ENCODE assay signal across 2 cellular contexts in genomic region chr22:46250783-46251125, GRCh38.
A peak's percentile ranks its signal among the peaks of the same experiment; 100 is the strongest.
TF ChIP-seq lines count a peak whose summit lies in the region.

No MANE protein-coding gene starts in this region.

TF ChIP-seq in K562, 482 proteins besides CTCF, POLR2A, EP300 and RAD21 (continues in another document):
- TF ChIP-seq RBBP5 (IDR thresholded peaks at IDR 0.05; ENCODE audit: borderline replicate concordance, insufficient read depth, low read length, poor library complexity, severe bottlenecking) (peak; percentile 3), HDAC1 (IDR thresholded peaks at IDR 0.05) (peak in 1 of 2 experiments; percentile 11; a peak in 1 of 4 replicates), ZFX (CRISPR knock-in tag; IDR thresholded peaks at IDR 0.05) (peak; percentile 6; the same call in 1 of the 2 replicates), MEF2D (tag; conservative IDR thresholded peaks at IDR 0.05; ENCODE audit: low read depth) (no peak), TFAP4 (CRISPR knock-in tag; IDR thresholded peaks at IDR 0.05; ENCODE audit: borderline replicate concordance) (0 out of 2 replicates have a peak, but pooled peaks have one; percentile 10), MYBL2 (IDR thresholded peaks at IDR 0.05; ENCODE audit: low read depth) (no peak), MYBL2 (CRISPR knock-in tag; IDR thresholded peaks at IDR 0.05; ENCODE audit: borderline replicate concordance) (no peak), MGA (IDR thresholded peaks at IDR 0.05) (0 out of 2 replicates have a peak, but pooled peaks have one; percentile 12), NR3C1 (CRISPR knock-in tag; IDR thresholded peaks at IDR 0.05) (peak; percentile 31; the same call in 1 of the 2 replicates)

TF ChIP-seq in HepG2, 621 proteins besides CTCF, POLR2A, EP300 and RAD21 (continues in another document):
- TF ChIP-seq AHDC1 (CRISPR knock-in tag; IDR thresholded peaks at IDR 0.05; ENCODE audit: borderline replicate concordance): no peak
- no peak for TF ChIP-seq ATM (IDR thresholded peaks at IDR 0.05; ENCODE audit: borderline replicate concordance)
- TF ChIP-seq SMAD9 (CRISPR knock-in tag; IDR thresholded peaks at IDR 0.05): no peak
- peak; percentile 8; the same call in 1 of the 2 replicates for TF ChIP-seq ZNF687 (CRISPR knock-in tag; IDR thresholded peaks at IDR 0.05)
- no peak for TF ChIP-seq TOE1 (CRISPR knock-in tag; IDR thresholded peaks at IDR 0.05)
- TF ChIP-seq ZNF737 (CRISPR knock-in tag; IDR thresholded peaks at IDR 0.05; ENCODE audit: borderline replicate concordance): no peak
- peak; percentile 72; the same call in 1 of the 2 replicates for TF ChIP-seq MTA1 (CRISPR knock-in tag; IDR thresholded peaks at IDR 0.05; ENCODE audit: borderline replicate concordance)
- peak; percentile 60; the same call in 1 of the 2 replicates for TF ChIP-seq ZNF30 (CRISPR knock-in tag; IDR thresholded peaks at IDR 0.05)
- peak; percentile 9; the same call in 1 of the 2 replicates for TF ChIP-seq NKX3-1 (CRISPR knock-in tag; IDR thresholded peaks at IDR 0.05)
- TF ChIP-seq ARNT2 (CRISPR knock-in tag; IDR thresholded peaks at IDR 0.05; ENCODE audit: low read depth): no peak
- TF ChIP-seq ZNF746 (CRISPR knock-in tag; IDR thresholded peaks at IDR 0.05): no peak
- TF ChIP-seq TOPORS (CRISPR knock-in tag; IDR thresholded peaks at IDR 0.05): no peak
- TF ChIP-seq RBM22 (optimal IDR thresholded peaks at IDR 0.05; ENCODE audit: low read length): no peak
- TF ChIP-seq ZNF547 (CRISPR knock-in tag; IDR thresholded peaks at IDR 0.05): no peak
- no peak for TF ChIP-seq MTERF4 (CRISPR knock-in tag; IDR thresholded peaks at IDR 0.05)
- no peak for TF ChIP-seq MXD1 (CRISPR knock-in tag; IDR thresholded peaks at IDR 0.05)
- no peak for TF ChIP-seq ZNF296 (CRISPR knock-in tag; conservative IDR thresholded peaks at IDR 0.05)
- no peak for TF ChIP-seq HOXA3 (CRISPR knock-in tag; IDR thresholded peaks at IDR 0.05)
- peak; percentile 45; the same call in 1 of the 2 replicates for TF ChIP-seq ZNF317 (CRISPR knock-in tag; IDR thresholded peaks at IDR 0.05)
- TF ChIP-seq AGO2 (optimal IDR thresholded peaks at IDR 0.05; ENCODE audit: low read depth, low read length): peak; percentile 90
- TF ChIP-seq ZNF616 (CRISPR knock-in tag; IDR thresholded peaks at IDR 0.05; ENCODE audit: low read depth): no peak
- no peak; the same call in 1 of the 2 replicates for TF ChIP-seq FOXC1 (CRISPR knock-in tag; IDR thresholded peaks at IDR 0.05; ENCODE audit: borderline replicate concordance)
- TF ChIP-seq ZNF773 (CRISPR knock-in tag; IDR thresholded peaks at IDR 0.05; ENCODE audit: borderline replicate concordance): no peak
- 0 out of 2 replicates have a peak, but pooled peaks have one; percentile 43 for TF ChIP-seq SNAI1 (CRISPR knock-in tag; IDR thresholded peaks at IDR 0.05; ENCODE audit: borderline replicate concordance)
- no peak for TF ChIP-seq ZUFSP (CRISPR knock-in tag; IDR thresholded peaks at IDR 0.05; ENCODE audit: borderline replicate concordance)
- TF ChIP-seq THAP11 (CRISPR knock-in tag; IDR thresholded peaks at IDR 0.05): no peak
- no peak for TF ChIP-seq YEATS2 (CRISPR knock-in tag; IDR thresholded peaks at IDR 0.05; ENCODE audit: borderline replicate concordance)
- TF ChIP-seq MATR3 (CRISPR knock-in tag; IDR thresholded peaks at IDR 0.05): no peak
- no peak for TF ChIP-seq RFX5 (IDR thresholded peaks at IDR 0.05; ENCODE audit: low read depth, low read length)
- 0 out of 2 replicates have a peak, but pooled peaks have one; percentile 30 for TF ChIP-seq MAF1 (CRISPR knock-in tag; IDR thresholded peaks at IDR 0.05; ENCODE audit: borderline replicate concordance)
- 0 out of 2 replicates have a peak, but pooled peaks have one; percentile 39 for TF ChIP-seq MED13 (CRISPR knock-in tag; IDR thresholded peaks at IDR 0.05)
- no peak for TF ChIP-seq SIN3B (IDR thresholded peaks at IDR 0.05; ENCODE audit: low read length)
- TF ChIP-seq PITX1 (CRISPR knock-in tag; IDR thresholded peaks at IDR 0.05): no peak; the same call in 1 of the 2 replicates
- TF ChIP-seq KLF13 (CRISPR knock-in tag; IDR thresholded peaks at IDR 0.05): no peak
- no peak for TF ChIP-seq PHB2 (IDR thresholded peaks at IDR 0.05; ENCODE audit: partially characterized antibody)
- no peak for TF ChIP-seq ZNF770 (CRISPR knock-in tag; IDR thresholded peaks at IDR 0.05)
- no peak for TF ChIP-seq AHR (CRISPR knock-in tag; IDR thresholded peaks at IDR 0.05)
- TF ChIP-seq THAP9 (CRISPR knock-in tag; IDR thresholded peaks at IDR 0.05; ENCODE audit: borderline replicate concordance): no peak; the same call in 1 of the 2 replicates
- TF ChIP-seq ZBTB7A (CRISPR knock-in tag; IDR thresholded peaks at IDR 0.05): no peak
- TF ChIP-seq ZNF136 (CRISPR knock-in tag; IDR thresholded peaks at IDR 0.05; ENCODE audit: low read depth): no peak
- TF ChIP-seq HDAC2 (CRISPR knock-in tag; IDR thresholded peaks at IDR 0.05): no peak
